In genomic region chr4:187362937-187363336, GRCh38 we compare ENCODE assay signal across 30 cellular contexts.
"Had no signal": no experiment of that assay in that cellular context is flagged by ENCODE, and none has a peak within 500 bp of the region (broad histone marks: within the 10 kb centered on the region; RNA-seq: fewer than 3 reads in every experiment).

No MANE protein-coding gene starts in this region.

- H3K27me3 Mint-ChIP-seq: activated CD4-positive, alpha-beta memory T cell treated with anti-CD3 and anti-CD28 coated beads, Interleukin-2, amount 10 ng/mL, durations not matched to agents 7 days and 5 days; activated CD4-positive, alpha-beta T cell treated with anti-CD3 and anti-CD28 coated beads, Interleukin-2, amount 10 ng/mL, durations not matched to agents 7 days and 5 days; activated naive CD4-positive, alpha-beta T cell treated with anti-CD3 and anti-CD28 coated beads, Interleukin-2, amount 10 ng/mL, durations not matched to agents 7 days and 5 days; activated naive CD8-positive, alpha-beta T cell treated with anti-CD3 and anti-CD28 coated beads, Interleukin-2, amount 10 ng/mL, durations not matched to agents 7 days and 5 days; activated T-cell treated with anti-CD3 and anti-CD28 coated beads, Interleukin-2, amount 50 U/mL, for 24 hours; brain; T-helper 17 cell had no signal

- H3K36me3 ChIP-seq: ascending aorta, breast epithelium, cardiac muscle cell, colonic mucosa, WERI-Rb-1 had no signal

- H3K9me3 ChIP-seq: ascending aorta, breast epithelium, colonic mucosa had no signal

- H3K27ac Mint-ChIP-seq: activated CD4-positive, alpha-beta memory T cell treated with anti-CD3 and anti-CD28 coated beads, Interleukin-2, amount 10 ng/mL, durations not matched to agents 7 days and 5 days; activated CD4-positive, alpha-beta T cell treated with anti-CD3 and anti-CD28 coated beads, Interleukin-2, amount 10 ng/mL, durations not matched to agents 7 days and 5 days; activated naive CD4-positive, alpha-beta T cell treated with anti-CD3 and anti-CD28 coated beads, Interleukin-2, amount 10 ng/mL, durations not matched to agents 7 days and 5 days; activated naive CD4-positive, alpha-beta T cell treated with anti-CD3 and anti-CD28 coated beads, Interleukin-2, amount 50 U/mL, for 72 hours; activated naive CD8-positive, alpha-beta T cell treated with anti-CD3 and anti-CD28 coated beads, Interleukin-2, amount 10 ng/mL, durations not matched to agents 7 days and 5 days; activated T-cell treated with anti-CD3 and anti-CD28 coated beads, Interleukin-2, amount 50 U/mL, for 24 hours; activated T-cell treated with anti-CD3 and anti-CD28 coated beads, Interleukin-2, amount 50 U/mL, for 72 hours; T-helper 17 cell; T-helper 2 cell treated with Interferon-gamma antibody and Interleukin-4, amounts not matched to agents 5 μg/mL and 100 μg/mL, for 36 hours had no signal

- H3K36me3 Mint-ChIP-seq: activated naive CD4-positive, alpha-beta T cell treated with anti-CD3 and anti-CD28 coated beads, Interleukin-2, amount 10 ng/mL, durations not matched to agents 7 days and 5 days; activated naive CD8-positive, alpha-beta T cell treated with anti-CD3 and anti-CD28 coated beads, Interleukin-2, amount 10 ng/mL, durations not matched to agents 7 days and 5 days; brain had no signal

- DNase-seq: activated CD4-positive, alpha-beta memory T cell treated with anti-CD3 and anti-CD28 coated beads, Interleukin-2, amount 10 ng/mL, durations not matched to agents 7 days and 5 days; activated CD4-positive, alpha-beta T cell treated with anti-CD3 and anti-CD28 coated beads for 4 hours; activated CD4-positive, alpha-beta T cell treated with anti-CD3 and anti-CD28 coated beads, Interleukin-2, amount 10 ng/mL, durations not matched to agents 7 days and 5 days; activated CD4-positive, alpha-beta T cell treated with anti-CD3 and anti-CD28 coated beads, Interleukin-2, amount 50 U/mL, for 4 hours; activated CD4-positive, CD25-positive, alpha-beta regulatory T cell; activated CD4-positive, CD25-positive, alpha-beta regulatory T cell treated with anti-CD3 and anti-CD28 coated beads, Interleukin-2, amount 50 U/mL, for 72 hours; activated CD8-positive, alpha-beta memory T cell treated with anti-CD3 and anti-CD28 coated beads, Interleukin-2, amount 50 U/mL, for 48 hours; activated gamma-delta T cell; activated naive CD4-positive, alpha-beta T cell; activated naive CD4-positive, alpha-beta T cell treated with anti-CD3 and anti-CD28 coated beads, Interleukin-2, amount 10 ng/mL, durations not matched to agents 7 days and 5 days; activated naive CD8-positive, alpha-beta T cell treated with anti-CD3 and anti-CD28 coated beads, Interleukin-2, amount 10 ng/mL, durations not matched to agents 7 days and 5 days; activated T-cell treated with anti-CD3 and anti-CD28 coated beads for 4 hours; activated T-cell treated with anti-CD3 and anti-CD28 coated beads, Interleukin-2, amount 50 U/mL, for 24 hours; activated T-cell treated with anti-CD3 and anti-CD28 coated beads, Interleukin-2, amount 50 U/mL, for 72 hours; central memory CD4-positive, alpha-beta T cell; cerebellar nuclear complex; colonic mucosa; effector CD8-positive, alpha-beta T cell; foreskin fibroblast; T-helper 1 cell; T-helper 17 cell; T1000; WERI-Rb-1 had no signal

- H3K4me1 ChIP-seq: ascending aorta, breast epithelium, colonic mucosa had no signal

- H3K4me3 Mint-ChIP-seq: activated CD4-positive, alpha-beta memory T cell treated with anti-CD3 and anti-CD28 coated beads, Interleukin-2, amount 10 ng/mL, durations not matched to agents 7 days and 5 days; activated CD4-positive, alpha-beta T cell treated with anti-CD3 and anti-CD28 coated beads, Interleukin-2, amount 10 ng/mL, durations not matched to agents 7 days and 5 days; activated naive CD4-positive, alpha-beta T cell treated with anti-CD3 and anti-CD28 coated beads, Interleukin-2, amount 10 ng/mL, durations not matched to agents 7 days and 5 days; activated naive CD8-positive, alpha-beta T cell treated with anti-CD3 and anti-CD28 coated beads, Interleukin-2, amount 10 ng/mL, durations not matched to agents 7 days and 5 days; activated T-cell treated with anti-CD3 and anti-CD28 coated beads, Interleukin-2, amount 50 U/mL, for 24 hours; activated T-cell treated with anti-CD3 and anti-CD28 coated beads, Interleukin-2, amount 50 U/mL, for 72 hours; T-helper 17 cell; T-helper 2 cell treated with Interferon-gamma antibody and Interleukin-4, amounts not matched to agents 5 μg/mL and 100 μg/mL, for 36 hours had no signal

- ATAC-seq: activated naive CD4-positive, alpha-beta T cell treated with anti-CD3 and anti-CD28 coated beads, Interleukin-2, amount 50 U/mL, for 72 hours; activated T-cell treated with anti-CD3 and anti-CD28 coated beads, Interleukin-2, amount 50 U/mL, for 72 hours; T-helper 17 cell had no signal

- H3K27ac ChIP-seq: ascending aorta, breast epithelium, cardiac muscle cell, colonic mucosa, epithelial cell of prostate, WERI-Rb-1 had no signal

- H3K4me1 Mint-ChIP-seq: activated CD4-positive, alpha-beta memory T cell treated with anti-CD3 and anti-CD28 coated beads, Interleukin-2, amount 10 ng/mL, durations not matched to agents 7 days and 5 days; activated CD4-positive, alpha-beta T cell treated with anti-CD3 and anti-CD28 coated beads, Interleukin-2, amount 10 ng/mL, durations not matched to agents 7 days and 5 days; activated naive CD4-positive, alpha-beta T cell treated with anti-CD3 and anti-CD28 coated beads, Interleukin-2, amount 10 ng/mL, durations not matched to agents 7 days and 5 days; activated naive CD8-positive, alpha-beta T cell treated with anti-CD3 and anti-CD28 coated beads, Interleukin-2, amount 10 ng/mL, durations not matched to agents 7 days and 5 days; T-helper 17 cell had no signal

- H3K4me3 ChIP-seq: ascending aorta, breast epithelium, cardiac muscle cell, colonic mucosa had no signal

- H3K27me3 ChIP-seq: ascending aorta, breast epithelium, cardiac muscle cell, colonic mucosa had no signal
